ENCODE assay signal across 1 cellular context in the genomic region with DNA sequence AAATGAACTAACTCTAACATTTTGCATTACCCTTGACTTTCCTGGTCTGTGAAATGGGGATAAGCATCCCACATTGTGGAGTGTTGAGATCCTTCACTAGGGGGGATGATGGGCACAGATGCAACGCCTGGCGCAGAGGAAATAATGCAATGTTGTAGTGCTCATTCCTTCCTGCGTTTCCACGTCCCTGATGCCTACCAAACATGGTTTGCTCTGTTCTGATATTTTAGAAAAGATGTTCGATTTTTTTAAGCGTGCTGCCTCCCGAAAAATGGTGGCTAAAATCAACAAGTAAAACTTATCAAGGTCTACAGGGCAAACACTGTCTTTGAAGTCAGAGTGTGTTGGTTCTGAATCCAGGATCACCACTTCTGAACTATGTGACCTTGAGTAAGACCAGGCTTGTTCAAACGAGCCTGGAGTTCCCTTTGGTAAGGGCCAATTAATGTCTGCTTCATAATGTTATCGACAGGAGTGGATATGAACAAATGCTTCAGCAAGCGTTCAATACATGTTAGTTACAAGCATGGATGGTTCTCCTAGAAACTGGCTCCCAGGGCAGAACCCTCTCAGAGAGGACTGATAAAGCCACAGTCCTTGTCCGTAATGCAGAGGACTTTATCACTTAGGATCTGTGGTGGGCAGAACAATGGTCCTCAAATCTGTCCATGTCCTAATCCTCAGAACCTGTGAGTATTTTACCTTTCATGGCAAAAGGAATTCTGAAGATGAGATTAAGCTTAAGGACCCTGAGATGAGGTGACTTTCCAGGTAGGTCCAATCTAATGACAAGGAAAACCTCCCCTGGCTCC.
TF ChIP-seq lines count a peak whose summit lies in the region.

No MANE protein-coding gene starts in this region.

TF ChIP-seq in HepG2, 621 proteins besides CTCF, POLR2A, EP300 and RAD21 (continued from another document and continues in another):
- TF ChIP-seq GMEB1 (CRISPR knock-in tag; IDR thresholded peaks at IDR 0.05; ENCODE audit: borderline replicate concordance) (no peak), ARID4A (CRISPR knock-in tag; IDR thresholded peaks at IDR 0.05; ENCODE audit: borderline replicate concordance) (no peak; the same call in 1 of the 2 replicates), NR2F2 (IDR thresholded peaks at IDR 0.05; ENCODE audit: borderline replicate concordance, low read depth) (peak; percentile 81), ZFP36 (IDR thresholded peaks at IDR 0.05; ENCODE audit: borderline replicate concordance, low read depth, low read length, partially characterized antibody) (no peak), CEBPG (CRISPR knock-in tag; IDR thresholded peaks at IDR 0.05) (peak; percentile 31; the same call in 1 of the 2 replicates), DMTF1 (CRISPR knock-in tag; IDR thresholded peaks at IDR 0.05) (no peak), STAG1 (CRISPR knock-in tag; IDR thresholded peaks at IDR 0.05) (peak; percentile 8; the same call in 1 of the 2 replicates), ZSCAN25 (CRISPR knock-in tag; IDR thresholded peaks at IDR 0.05) (peak; percentile 45; the same call in 1 of the 2 replicates), ZNF83 (CRISPR knock-in tag; IDR thresholded peaks at IDR 0.05; ENCODE audit: borderline replicate concordance) (no peak), SRSF9 (IDR thresholded peaks at IDR 0.05; ENCODE audit: borderline replicate concordance, insufficient read depth, low read depth, low read length, poor library complexity, severe bottlenecking) (no peak), ZNF362 (CRISPR knock-in tag; IDR thresholded peaks at IDR 0.05; ENCODE audit: borderline replicate concordance) (peak; percentile 79), ZNF772 (CRISPR knock-in tag; IDR thresholded peaks at IDR 0.05) (no peak), BCL6 (CRISPR knock-in tag; IDR thresholded peaks at IDR 0.05) (peak; percentile 59; the same call in 1 of the 2 replicates), ZNF281 (CRISPR knock-in tag; IDR thresholded peaks at IDR 0.05; ENCODE audit: borderline replicate concordance) (peak; percentile 5; the same call in 1 of the 2 replicates), ESRRA (CRISPR knock-in tag; IDR thresholded peaks at IDR 0.05; ENCODE audit: low read depth) (0 out of 2 replicates have a peak, but pooled peaks have one; percentile 19), CHD4 (IDR thresholded peaks at IDR 0.05; ENCODE audit: borderline replicate concordance, low read length) (peak; percentile 91), ZNF337 (CRISPR knock-in tag; IDR thresholded peaks at IDR 0.05; ENCODE audit: borderline replicate concordance, low read depth) (no peak; the same call in 1 of the 2 replicates), ELF1 (CRISPR knock-in tag; IDR thresholded peaks at IDR 0.05) (no peak), ZFX (CRISPR knock-in tag; IDR thresholded peaks at IDR 0.05; ENCODE audit: low read depth) (no peak), ZNF44 (CRISPR knock-in tag; IDR thresholded peaks at IDR 0.05) (no peak), CEBPB (IDR thresholded peaks at IDR 0.05; ENCODE audit: borderline replicate concordance, low read depth, low read length) (no peak), TBX2 (CRISPR knock-in tag; IDR thresholded peaks at IDR 0.05; ENCODE audit: borderline replicate concordance) (peak; percentile 45; the same call in 1 of the 2 replicates), ZNF230 (CRISPR knock-in tag; IDR thresholded peaks at IDR 0.05) (no peak), MIER3 (CRISPR knock-in tag; IDR thresholded peaks at IDR 0.05; ENCODE audit: borderline replicate concordance) (no peak; the same call in 1 of the 2 replicates), SOX5 (CRISPR knock-in tag; IDR thresholded peaks at IDR 0.05; ENCODE audit: borderline replicate concordance) (peak; percentile 58), JUN (CRISPR knock-in tag; IDR thresholded peaks at IDR 0.05) (no peak)
- TF ChIP-seq, protein P1, sequence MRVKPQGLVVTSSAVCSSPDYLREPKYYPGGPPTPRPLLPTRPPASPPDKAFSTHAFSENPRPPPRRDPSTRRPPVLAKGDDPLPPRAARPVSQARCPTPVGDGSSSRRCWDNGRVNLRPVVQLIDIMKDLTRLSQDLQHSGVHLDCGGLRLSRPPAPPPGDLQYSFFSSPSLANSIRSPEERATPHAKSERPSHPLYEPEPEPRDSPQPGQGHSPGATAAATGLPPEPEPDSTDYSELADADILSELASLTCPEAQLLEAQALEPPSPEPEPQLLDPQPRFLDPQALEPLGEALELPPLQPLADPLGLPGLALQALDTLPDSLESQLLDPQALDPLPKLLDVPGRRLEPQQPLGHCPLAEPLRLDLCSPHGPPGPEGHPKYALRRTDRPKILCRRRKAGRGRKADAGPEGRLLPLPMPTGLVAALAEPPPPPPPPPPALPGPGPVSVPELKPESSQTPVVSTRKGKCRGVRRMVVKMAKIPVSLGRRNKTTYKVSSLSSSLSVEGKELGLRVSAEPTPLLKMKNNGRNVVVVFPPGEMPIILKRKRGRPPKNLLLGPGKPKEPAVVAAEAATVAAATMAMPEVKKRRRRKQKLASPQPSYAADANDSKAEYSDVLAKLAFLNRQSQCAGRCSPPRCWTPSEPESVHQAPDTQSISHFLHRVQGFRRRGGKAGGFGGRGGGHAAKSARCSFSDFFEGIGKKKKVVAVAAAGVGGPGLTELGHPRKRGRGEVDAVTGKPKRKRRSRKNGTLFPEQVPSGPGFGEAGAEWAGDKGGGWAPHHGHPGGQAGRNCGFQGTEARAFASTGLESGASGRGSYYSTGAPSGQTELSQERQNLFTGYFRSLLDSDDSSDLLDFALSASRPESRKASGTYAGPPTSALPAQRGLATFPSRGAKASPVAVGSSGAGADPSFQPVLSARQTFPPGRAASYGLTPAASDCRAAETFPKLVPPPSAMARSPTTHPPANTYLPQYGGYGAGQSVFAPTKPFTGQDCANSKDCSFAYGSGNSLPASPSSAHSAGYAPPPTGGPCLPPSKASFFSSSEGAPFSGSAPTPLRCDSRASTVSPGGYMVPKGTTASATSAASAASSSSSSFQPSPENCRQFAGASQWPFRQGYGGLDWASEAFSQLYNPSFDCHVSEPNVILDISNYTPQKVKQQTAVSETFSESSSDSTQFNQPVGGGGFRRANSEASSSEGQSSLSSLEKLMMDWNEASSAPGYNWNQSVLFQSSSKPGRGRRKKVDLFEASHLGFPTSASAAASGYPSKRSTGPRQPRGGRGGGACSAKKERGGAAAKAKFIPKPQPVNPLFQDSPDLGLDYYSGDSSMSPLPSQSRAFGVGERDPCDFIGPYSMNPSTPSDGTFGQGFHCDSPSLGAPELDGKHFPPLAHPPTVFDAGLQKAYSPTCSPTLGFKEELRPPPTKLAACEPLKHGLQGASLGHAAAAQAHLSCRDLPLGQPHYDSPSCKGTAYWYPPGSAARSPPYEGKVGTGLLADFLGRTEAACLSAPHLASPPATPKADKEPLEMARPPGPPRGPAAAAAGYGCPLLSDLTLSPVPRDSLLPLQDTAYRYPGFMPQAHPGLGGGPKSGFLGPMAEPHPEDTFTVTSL (CRISPR knock-in tag; IDR thresholded peaks at IDR 0.05; ENCODE audit: borderline replicate concordance) = peak; percentile 95
- TF ChIP-seq, protein P2, sequence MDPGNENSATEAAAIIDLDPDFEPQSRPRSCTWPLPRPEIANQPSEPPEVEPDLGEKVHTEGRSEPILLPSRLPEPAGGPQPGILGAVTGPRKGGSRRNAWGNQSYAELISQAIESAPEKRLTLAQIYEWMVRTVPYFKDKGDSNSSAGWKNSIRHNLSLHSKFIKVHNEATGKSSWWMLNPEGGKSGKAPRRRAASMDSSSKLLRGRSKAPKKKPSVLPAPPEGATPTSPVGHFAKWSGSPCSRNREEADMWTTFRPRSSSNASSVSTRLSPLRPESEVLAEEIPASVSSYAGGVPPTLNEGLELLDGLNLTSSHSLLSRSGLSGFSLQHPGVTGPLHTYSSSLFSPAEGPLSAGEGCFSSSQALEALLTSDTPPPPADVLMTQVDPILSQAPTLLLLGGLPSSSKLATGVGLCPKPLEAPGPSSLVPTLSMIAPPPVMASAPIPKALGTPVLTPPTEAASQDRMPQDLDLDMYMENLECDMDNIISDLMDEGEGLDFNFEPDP (CRISPR knock-in tag; conservative IDR thresholded peaks at IDR 0.05) = peak; percentile 53; the same call in 1 of the 2 replicates
- TF ChIP-seq, protein P3, sequence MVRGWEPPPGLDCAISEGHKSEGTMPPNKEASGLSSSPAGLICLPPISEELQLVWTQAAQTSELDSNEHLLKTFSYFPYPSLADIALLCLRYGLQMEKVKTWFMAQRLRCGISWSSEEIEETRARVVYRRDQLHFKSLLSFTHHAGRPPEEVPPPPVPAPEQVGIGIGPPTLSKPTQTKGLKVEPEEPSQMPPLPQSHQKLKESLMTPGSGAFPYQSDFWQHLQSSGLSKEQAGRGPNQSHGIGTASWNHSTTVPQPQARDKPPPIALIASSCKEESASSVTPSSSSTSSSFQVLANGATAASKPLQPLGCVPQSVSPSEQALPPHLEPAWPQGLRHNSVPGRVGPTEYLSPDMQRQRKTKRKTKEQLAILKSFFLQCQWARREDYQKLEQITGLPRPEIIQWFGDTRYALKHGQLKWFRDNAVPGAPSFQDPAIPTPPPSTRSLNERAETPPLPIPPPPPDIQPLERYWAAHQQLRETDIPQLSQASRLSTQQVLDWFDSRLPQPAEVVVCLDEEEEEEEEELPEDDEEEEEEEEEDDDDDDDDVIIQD (CRISPR knock-in tag; IDR thresholded peaks at IDR 0.05; ENCODE audit: low read depth) = no peak; the same call in 1 of the 2 replicates
